Comparison of ENCODE assay signal across 17 cellular contexts in the genomic region with DNA sequence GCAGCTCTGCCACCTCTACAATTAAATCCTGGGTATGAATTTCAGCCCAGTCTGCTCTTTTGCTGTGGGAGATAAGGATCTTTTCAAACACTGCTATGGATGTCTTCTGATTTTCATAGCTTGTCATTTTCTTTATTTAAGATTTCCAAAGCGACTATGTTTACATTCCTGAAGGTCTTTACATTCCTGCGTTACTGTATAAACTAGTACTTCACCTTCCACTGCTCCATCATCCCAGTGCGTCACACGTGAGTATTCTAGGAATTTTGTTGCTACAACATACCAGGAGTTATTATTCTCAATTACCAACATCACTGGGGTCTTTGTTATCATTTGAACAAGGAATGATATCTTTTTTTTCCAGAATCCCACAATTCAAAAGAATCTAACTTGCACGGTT.
DNase-seq lines count a peak whose midpoint lies in the region; TF ChIP-seq lines count a peak whose summit lies in the region.
"Had no signal": no experiment of that assay in that cellular context is flagged by ENCODE, and none has a peak within 500 bp of the region (broad histone marks: within the 10 kb centered on the region; RNA-seq: fewer than 3 reads in every experiment).

No MANE protein-coding gene starts in this region.

- H3K4me2 ChIP-seq in mesendoderm (ENCODE audit: low read length), result no peak overlapping the region
- H3K4me2 ChIP-seq: neural progenitor cell had no signal

- no peak for TF ChIP-seq EP300 in stomach (IDR thresholded peaks at IDR 0.05)

- H3K79me1 ChIP-seq in mesendoderm (ENCODE audit: low read length), result no peaks in the 10 kb centered on the region

- H3K79me2 ChIP-seq in mesendoderm (ENCODE audit: control insufficient read depth, insufficient read depth, low read length), result no peaks in the 10 kb centered on the region

- H3K27me3 Mint-ChIP-seq in Caco-2 (ENCODE audit: insufficient read depth, unreplicated experiment), result no peaks in the 10 kb centered on the region
- H3K27me3 Mint-ChIP-seq: T-cell had no signal

- no peak overlapping the region for H2BK120ac ChIP-seq in mesendoderm (ENCODE audit: low read depth, low read length)

- H4K5ac ChIP-seq in mesendoderm (ENCODE audit: low read length), result no peak overlapping the region

- H3K27ac Mint-ChIP-seq in Caco-2 (ENCODE audit: unreplicated experiment), result peak overlapping the region; percentile 89
- H3K27ac Mint-ChIP-seq: activated T-helper 1 cell treated with anti-CD3 and anti-CD28 coated beads, Interleukin-12 subunit alpha, Interleukin-12 subunit beta, Interleukin-2, Interleukin-4 antibody, amounts not matched to agents 30 ng/mL and 10 ng/mL and 1 ng/mL, durations not matched to agents 14 hours and 24 hours and 36 hours; endodermal cell; neural progenitor cell; T-cell had no signal

- no peak for TF ChIP-seq POLR2A in stomach (IDR thresholded peaks at IDR 0.05)

- no peak overlapping the region for H3K4ac ChIP-seq in mesendoderm (ENCODE audit: low read depth, low read length)

- no peak overlapping the region for H3K9ac ChIP-seq in mesendoderm (ENCODE audit: low read length)
- H3K9ac ChIP-seq: neural progenitor cell had no signal

- DNase-seq in Caco-2 (peak; percentile 64 to 78), NCI-H460 (ENCODE audit: extremely low read depth, low read depth) (peak; percentile 31), choroid plexus epithelial cell (ENCODE audit: low read depth) (peak; percentile 35), mesendoderm (peak; percentile 71), left ventricle myocardium inferior (no peak), NCI-H226 (no peak), stomach (no peak), NCI-H446 treated with DMSO at 0.1 percent for 48 hours (lab: John Stamatoyannopoulos, UW) (no peak)
- DNase-seq: cerebellar nuclear complex, endodermal cell, MV-4-11, NCI-H2081 treated with DMSO at 0.1 percent for 48 hours, NCI-H82, T-cell, WERI-Rb-1 had no signal

- H2BK5ac ChIP-seq in mesendoderm (ENCODE audit: low read length), result no peak overlapping the region

- H3K4me3 ChIP-seq in Caco-2 (ENCODE audit: low read depth, low read length) (no peak overlapping the region), choroid plexus epithelial cell (ENCODE audit: low read depth, low read length) (no peak overlapping the region), mesendoderm (ENCODE audit: low read length) (no peak overlapping the region), left ventricle myocardium inferior (no peak overlapping the region), stomach (no peak overlapping the region)
- H3K4me3 ChIP-seq: neural progenitor cell had no signal

- no peak overlapping the region for H3K56ac ChIP-seq in mesendoderm (ENCODE audit: low read length)

- no peaks in the 10 kb centered on the region for H3K36me3 Mint-ChIP-seq in Caco-2 (ENCODE audit: insufficient read depth, unreplicated experiment)
- H3K36me3 Mint-ChIP-seq: neural progenitor cell, T-cell had no signal

- H3K18ac ChIP-seq in mesendoderm (ENCODE audit: low read length), result no peak overlapping the region

- H3K27ac ChIP-seq in mesendoderm (ENCODE audit: low read depth, low read length), result no peak overlapping the region
- H3K27ac ChIP-seq in left ventricle myocardium inferior (replicated peaks), result no peak overlapping the region
- H3K27ac ChIP-seq in stomach, result no peak overlapping the region
- H3K27ac ChIP-seq: neural progenitor cell, WERI-Rb-1 had no signal

- POLR2A ChIA-PET in Caco-2 (lab: Charles Lee), result no interaction called here

- H3K4me3 Mint-ChIP-seq in Caco-2 (ENCODE audit: unreplicated experiment), result peak overlapping the region; percentile 12
- H3K4me3 Mint-ChIP-seq: activated T-helper 1 cell treated with anti-CD3 and anti-CD28 coated beads, Interleukin-12 subunit alpha, Interleukin-12 subunit beta, Interleukin-2, Interleukin-4 antibody, amounts not matched to agents 30 ng/mL and 10 ng/mL and 1 ng/mL, durations not matched to agents 14 hours and 24 hours and 36 hours; endodermal cell; neural progenitor cell; T-cell had no signal

- WGBS in mesendoderm (ENCODE audit: extremely low coverage, insufficient coverage, low lambda C conversion rate), result no CpG with 5 or more reads among the region's 5 CpGs
- 47 to 55% (median 51%) methylated on average over 5 of the region's 5 CpGs for WGBS in stomach, 5 donors

- H3K4me1 ChIP-seq in Caco-2, result peaks cover 21% of the 10 kb centered on the region
- H3K4me1 ChIP-seq in mesendoderm (ENCODE audit: control insufficient read depth, low read depth, low read length), result no peaks in the 10 kb centered on the region
- H3K4me1 ChIP-seq in left ventricle myocardium inferior, result no peaks in the 10 kb centered on the region
- no peaks in the 10 kb centered on the region for H3K4me1 ChIP-seq in stomach

- CTCF ChIA-PET in Caco-2 (lab: Charles Lee), result no interaction called here

- peaks cover 12% of the 10 kb centered on the region for H3K9me3 Mint-ChIP-seq in Caco-2 (ENCODE audit: unreplicated experiment)
- H3K9me3 Mint-ChIP-seq: endodermal cell, neural progenitor cell had no signal

- H3K4me1 Mint-ChIP-seq in Caco-2 (ENCODE audit: low read depth, unreplicated experiment), result peaks cover 24% of the 10 kb centered on the region
- H3K4me1 Mint-ChIP-seq: neural progenitor cell, T-cell had no signal

- no peaks in the 10 kb centered on the region for H3K36me3 ChIP-seq in Caco-2 (ENCODE audit: control insufficient read depth, insufficient read depth, low read length)
- H3K36me3 ChIP-seq in mesendoderm (ENCODE audit: control insufficient read depth, insufficient read depth, low read length), result no peaks in the 10 kb centered on the region
- H3K36me3 ChIP-seq in left ventricle myocardium inferior, result no peaks in the 10 kb centered on the region
- H3K36me3 ChIP-seq in stomach, result no peaks in the 10 kb centered on the region
- H3K36me3 ChIP-seq: neural progenitor cell, WERI-Rb-1 had no signal

- no peak overlapping the region for H4K8ac ChIP-seq in mesendoderm (ENCODE audit: low read depth, low read length)

- no peak overlapping the region for H2BK15ac ChIP-seq in mesendoderm (replicated peaks; ENCODE audit: low read depth)

- H3K9me3 ChIP-seq in Caco-2 (no peaks in the 10 kb centered on the region), left ventricle myocardium inferior (replicated peaks) (no peaks in the 10 kb centered on the region), stomach (no peaks in the 10 kb centered on the region)

- H3K23ac ChIP-seq in mesendoderm (ENCODE audit: low read length), result no peak overlapping the region

- H3K27me3 ChIP-seq in Caco-2 (replicated peaks; ENCODE audit: control insufficient read depth, insufficient read depth, low read length), result no peaks in the 10 kb centered on the region
- no peaks in the 10 kb centered on the region for H3K27me3 ChIP-seq in mesendoderm (ENCODE audit: insufficient read depth, low read length, poor library complexity)
- no peaks in the 10 kb centered on the region for H3K27me3 ChIP-seq in left ventricle myocardium inferior (ENCODE audit: low read depth)
- H3K27me3 ChIP-seq in stomach, result no peaks in the 10 kb centered on the region
- H3K27me3 ChIP-seq: neural progenitor cell had no signal

- TF ChIP-seq CTCF in Caco-2 (IDR thresholded peaks at IDR 0.05; ENCODE audit: insufficient read depth in 1 of 2, low read depth in 1 of 2, low read length in 1 of 2, severe bottlenecking in 1 of 2, unreplicated experiment in 1 of 2), result no peak
- no peak for TF ChIP-seq CTCF in choroid plexus epithelial cell (conservative IDR thresholded peaks at IDR 0.05; ENCODE audit: low read depth, low read length)
- no peak for TF ChIP-seq CTCF in left ventricle myocardium inferior (IDR thresholded peaks at IDR 0.05; ENCODE audit: borderline replicate concordance)
- TF ChIP-seq CTCF in stomach (IDR thresholded peaks at IDR 0.05), result no peak

- H2AK5ac ChIP-seq in mesendoderm (ENCODE audit: low read length), result no peak overlapping the region

- no TSS peak for BruUV-seq in Caco-2 (replicated peaks; lab: Mats Ljungman, UMichigan)

- intact Hi-C loops in Caco-2 (cut with micrococcal nuclease; ENCODE audit: unreplicated experiment), result no loop called here
- intact Hi-C loops in left ventricle myocardium inferior (cut with micrococcal nuclease), result no loop called here
- intact Hi-C loops in stomach (cut with DNase I; ENCODE audit: low total_unique reads), result no loop called here

Comparison
In these comparisons a context has a peak if more than half of its experiments do, and no peak if none do; other contexts are left out.
1. DNase-seq: peak in Caco-2 (2 of 2), NCI-H460 (single experiment), choroid plexus epithelial cell (single experiment) and mesendoderm (single experiment); none in left ventricle myocardium inferior (single experiment), NCI-H226 (single experiment), stomach (single experiment) and NCI-H446 treated with DMSO at 0.1 percent for 48 hours (single experiment).